Comparison of ENCODE assay signal across 8 cellular contexts in the genomic region with DNA sequence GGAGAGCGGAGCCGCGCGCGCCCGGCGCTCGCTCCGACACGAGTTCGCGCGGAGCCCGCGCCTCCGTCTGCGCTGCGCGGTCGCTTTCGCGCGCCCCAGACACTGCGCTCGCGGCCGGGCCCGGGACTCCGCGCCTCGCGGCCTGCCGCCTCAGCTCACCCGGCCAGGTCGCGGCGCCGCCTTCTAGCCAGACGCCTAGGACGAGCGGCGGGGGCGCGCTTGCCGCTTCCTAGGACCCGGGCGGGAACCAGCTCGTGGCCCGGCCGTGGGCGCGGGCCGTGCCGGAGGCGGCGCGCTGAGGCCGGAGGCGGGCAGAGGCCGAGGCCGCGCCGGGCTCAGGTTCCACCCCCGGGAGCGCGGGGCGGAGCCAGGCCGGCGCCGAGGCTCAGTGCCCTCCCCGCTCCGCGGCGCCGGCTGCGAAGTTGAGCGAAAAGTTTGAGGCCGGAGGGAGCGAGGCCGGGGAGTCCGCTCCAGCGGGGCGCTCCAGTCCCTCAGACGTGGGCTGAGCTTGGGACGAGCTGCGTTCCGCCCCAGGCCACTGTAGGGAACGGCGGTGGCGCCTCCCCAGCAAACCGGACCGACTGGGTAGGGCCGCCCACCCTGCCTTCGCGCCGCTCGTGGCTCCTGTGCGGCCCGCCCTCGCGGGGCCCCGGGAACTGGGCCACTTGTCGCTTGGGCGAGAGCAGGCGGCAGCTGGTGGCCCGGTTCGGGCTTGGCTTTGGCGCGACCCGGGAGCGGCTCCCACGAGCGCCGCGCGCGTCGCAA. TPM values are rescaled to one million over a fixed set of nuclear protein-coding genes. Genes with fewer than 3 reads are reported as not detected.
DNase-seq lines count a peak whose midpoint lies in the region; ATAC-seq, FAIRE-seq and TF ChIP-seq lines count a peak whose summit lies in the region.

A gene with protein sequence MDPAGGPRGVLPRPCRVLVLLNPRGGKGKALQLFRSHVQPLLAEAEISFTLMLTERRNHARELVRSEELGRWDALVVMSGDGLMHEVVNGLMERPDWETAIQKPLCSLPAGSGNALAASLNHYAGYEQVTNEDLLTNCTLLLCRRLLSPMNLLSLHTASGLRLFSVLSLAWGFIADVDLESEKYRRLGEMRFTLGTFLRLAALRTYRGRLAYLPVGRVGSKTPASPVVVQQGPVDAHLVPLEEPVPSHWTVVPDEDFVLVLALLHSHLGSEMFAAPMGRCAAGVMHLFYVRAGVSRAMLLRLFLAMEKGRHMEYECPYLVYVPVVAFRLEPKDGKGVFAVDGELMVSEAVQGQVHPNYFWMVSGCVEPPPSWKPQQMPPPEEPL (plus strand): TSS at position 388 of the 765 bp plus-strand sequence. CDS start 1,036 bp downstream, outside the sequence.

- H3K18ac ChIP-seq in H1 (ENCODE audit: extremely low read depth, low read length) = peak within 1 kb of the TSS; percentile 32

- no peak within 1 kb of the TSS for H2BK15ac ChIP-seq in H1 (ENCODE audit: low read length)

- no peak for TF ChIP-seq EP300 in H1 (IDR thresholded peaks at IDR 0.05; ENCODE audit: borderline replicate concordance in 1 of 2, low read depth in 2 of 2, low read length in 2 of 2)

- intact Hi-C loops in activated CD8-positive, alpha-beta T cell treated with anti-CD3 and anti-CD28 coated beads for 36 hours (cut with micrococcal nuclease) = no loop called here

- H3K4me3 ChIP-seq in GM12864 (ENCODE audit: low read depth, low read length) = peak within 1 kb of the TSS; percentile 72
- H3K4me3 ChIP-seq in H1 (ENCODE audit: extremely low read depth in 1 of 4, insufficient read depth in 2 of 4, low read depth in 3 of 4, low read length in 4 of 4) = peak within 1 kb of the TSS; percentile 39 to 80 (median 60)

- no peak within 1 kb of the TSS for H4K5ac ChIP-seq in H1 (ENCODE audit: insufficient read length, low read depth, low read length)

- no peak within 1 kb of the TSS for H3K14ac ChIP-seq in H1 (ENCODE audit: insufficient read length)

- POLR2A ChIA-PET in HEK293T (lab: Yijun Ruan, JAX) = interaction anchor here (0.6 to 7.5 kb wide), 7 partner anchors 9 to 352 kb away, joined by 3 to 58 read pairs (median 3); a partner anchor contains a TSS
- POLR2A ChIA-PET in activated CD8-positive, alpha-beta T cell treated with anti-CD3 and anti-CD28 coated beads for 36 hours (lab: Charles Lee) = interaction anchor here (0.6 to 5.1 kb wide), 15 partner anchors 14 to 502 kb away, joined by 3 to 42 read pairs (median 3); a partner anchor contains a TSS
- POLR2A ChIA-PET in H1 (lab: Charles Lee; ENCODE audit: partially characterized antibody) = interaction anchor here (0.7 to 2.8 kb wide), 5 partner anchors 19 to 158 kb away, joined by 3 to 13 read pairs (median 4); a partner anchor contains a TSS

- H3K9me3 Mint-ChIP-seq in activated CD8-positive, alpha-beta T cell treated with anti-CD3 and anti-CD28 coated beads for 36 hours = no peaks in the 10 kb centered on the region

- CTCF ChIA-PET in HEK293T (lab: Yijun Ruan, JAX) (interaction anchor here (0.7 to 4.0 kb wide), 16 partner anchors 8 to 128 kb away, joined by 3 to 26 read pairs (median 3); no protein-coding TSS in a partner anchor), H1 (lab: Charles Lee; ENCODE audit: partially characterized antibody) (interaction anchor here (0.6 to 28.1 kb wide), 21 partner anchors 8 to 443 kb away, joined by 3 to 635 read pairs (median 6); a partner anchor contains a TSS)
- CTCF ChIA-PET in activated CD8-positive, alpha-beta T cell treated with anti-CD3 and anti-CD28 coated beads for 36 hours (lab: Charles Lee) = interaction anchor here (0.8 to 10.8 kb wide), 28 partner anchors 9 to 451 kb away, joined by 3 to 135 read pairs (median 4); a partner anchor contains a TSS

- ATAC-seq in activated CD8-positive, alpha-beta T cell treated with anti-CD3 and anti-CD28 coated beads for 36 hours = peak; percentile 72

- no peak within 1 kb of the TSS for H2BK20ac ChIP-seq in H1 (ENCODE audit: low read length)

- FAIRE-seq in H1 (lab: Jason Lieb, UNC) = no peak

- H3K23me2 ChIP-seq in H1 (ENCODE audit: low read depth, low read length) = peaks cover 23% of the 10 kb centered on the region

- peaks cover 5 to 46% (median 22%) of the 10 kb centered on the region in 4 experiments for H3K4me1 ChIP-seq in H1 (replicated peaks in 1 of 4; ENCODE audit: control insufficient read depth in 3 of 4, insufficient read depth in 4 of 4, low read length in 3 of 4)

- H3K36me3 ChIP-seq in H1 (ENCODE audit: control insufficient read depth in 2 of 4, insufficient read depth in 4 of 4, low read length in 3 of 4) = 0 out of 8 replicates have a peak, but pooled peaks cover 0 to 2% (median 0%) of the 10 kb centered on the region in 4 experiments

- H3K36me3 Mint-ChIP-seq in activated CD8-positive, alpha-beta T cell treated with anti-CD3 and anti-CD28 coated beads for 36 hours (ENCODE audit: low read depth) = peaks cover 7% of the 10 kb centered on the region

- H2BK12ac ChIP-seq in H1 (ENCODE audit: low read depth, low read length) = peak within 1 kb of the TSS; percentile 39; the same call in 1 of the 2 replicates

- H3K56ac ChIP-seq in H1 (replicated peaks; ENCODE audit: insufficient read length, low read depth, low read length) = no peak within 1 kb of the TSS

- peak within 1 kb of the TSS; percentile 77 for H3K4me3 Mint-ChIP-seq in activated CD8-positive, alpha-beta T cell treated with anti-CD3 and anti-CD28 coated beads for 36 hours

- no peak within 1 kb of the TSS for H3K27ac ChIP-seq in H1 (ENCODE audit: low read depth, low read length)

- no peak for TF ChIP-seq RAD21 in H1 (IDR thresholded peaks at IDR 0.05 in 1 of 2, conservative IDR thresholded peaks at IDR 0.05 in 1 of 2; ENCODE audit: low read depth in 2 of 2, low read length in 2 of 2)

- no peaks in the 10 kb centered on the region for H3K9me3 ChIP-seq in H1 (ENCODE audit: insufficient read depth in 2 of 2, low read depth in 1 of 2, low read length in 1 of 2)

- TF ChIP-seq CTCF in GM12864 (IDR thresholded peaks at IDR 0.05; ENCODE audit: low read depth, low read length, missing control alignments) (no peak), H1 (IDR thresholded peaks at IDR 0.05; ENCODE audit: control extremely low read depth in 1 of 3, insufficient read depth in 1 of 3, low read depth in 1 of 3, low read length in 3 of 3) (no peak)
- TF ChIP-seq CTCF in activated CD8-positive, alpha-beta T cell treated with anti-CD3 and anti-CD28 coated beads for 36 hours (IDR thresholded peaks at IDR 0.05) = peak; percentile 15

- no peak within 1 kb of the TSS; the same call in 1 of the 2 replicates for H2AFZ ChIP-seq in H1 (ENCODE audit: low read length)

- no peak within 1 kb of the TSS for H3K23ac ChIP-seq in H1 (ENCODE audit: insufficient read length)

- peaks cover 18 to 47% (median 33%) of the 10 kb centered on the region in 4 experiments; a peak in 6 of 7 replicates for H3K27me3 ChIP-seq in H1 (replicated peaks in 1 of 4; ENCODE audit: control insufficient read depth in 3 of 4, extremely low read depth in 1 of 4, insufficient read depth in 3 of 4, low read length in 3 of 4)

- no peak within 1 kb of the TSS for H2BK120ac ChIP-seq in H1 (replicated peaks; ENCODE audit: low read depth, low read length)

- peaks cover 3% of the 10 kb centered on the region for H3K4me1 Mint-ChIP-seq in activated CD8-positive, alpha-beta T cell treated with anti-CD3 and anti-CD28 coated beads for 36 hours (ENCODE audit: low read depth)

- peak within 1 kb of the TSS; percentile 57 for H4K8ac ChIP-seq in H1 (ENCODE audit: extremely low read depth, insufficient read depth, low read length)

- DNase-seq in GM12864 (ENCODE audit: low read depth) (no peak), HEK293T (ENCODE audit: extremely low spot score) (peak; percentile 86), NCI-H2171 (lab: John Stamatoyannopoulos, UW) (peak; percentile 36), H1 (ENCODE audit: low read depth in 1 of 2, low spot score in 2 of 2) (peak in 1 of 2 experiments; percentile 83), mesenteric fat pad (ENCODE audit: low spot score) (no peak), cortex of kidney (lab: John Stamatoyannopoulos, UW) (no peak)
- DNase-seq in activated CD8-positive, alpha-beta T cell treated with anti-CD3 and anti-CD28 coated beads for 36 hours = peak; percentile 77
- peak; percentile 62 for DNase-seq in stimulated activated CD8-positive, alpha-beta memory T cell treated with anti-CD3 and anti-CD28 coated beads, Interleukin-4, amount 100 ng/mL, for 24 hours (ENCODE audit: low read depth)

- H3K4ac ChIP-seq in H1 (replicated peaks; ENCODE audit: insufficient read length, low read depth, low read length) = peak within 1 kb of the TSS; percentile 5

- H3K79me1 ChIP-seq in H1 (ENCODE audit: low read depth, low read length) = no peaks in the 10 kb centered on the region

- H4K20me1 ChIP-seq in H1 (replicated peaks in 1 of 2; ENCODE audit: control insufficient read depth in 1 of 2, insufficient read depth in 2 of 2, low read length in 2 of 2) = peaks cover 0 to 2% of the 10 kb centered on the region in 2 experiments

- peak within 1 kb of the TSS; percentile 92 to 95 for H3K4me2 ChIP-seq in H1 (ENCODE audit: insufficient read depth in 1 of 2, low read depth in 2 of 2, low read length in 2 of 2)

- H3K9ac ChIP-seq in H1 (replicated peaks in 1 of 4; ENCODE audit: extremely low read depth in 1 of 4, low read depth in 3 of 4, low read length in 3 of 4) = no peak within 1 kb of the TSS

- 3% methylated on average over 96 of the region's 118 CpGs; no CpG with 5 or more reads in 1 of the 2 experiments for WGBS in H1 (ENCODE audit: extremely low coverage in 1 of 2, insufficient coverage in 1 of 2, insufficient read length in 1 of 2, insufficient replicate concordance in 2 of 2, low coverage in 1 of 2, low lambda C conversion rate in 2 of 2, missing lambda C conversion rate in 1 of 2), 2 experiments

- no peak within 1 kb of the TSS for H4K91ac ChIP-seq in H1 (replicated peaks; ENCODE audit: insufficient read length, low read length)

- peak within 1 kb of the TSS; percentile 93 for H3K27ac Mint-ChIP-seq in activated CD8-positive, alpha-beta T cell treated with anti-CD3 and anti-CD28 coated beads for 36 hours

- no peaks in the 10 kb centered on the region for H3K79me2 ChIP-seq in H1 (ENCODE audit: control insufficient read depth in 1 of 2, insufficient read depth in 2 of 2, low read length in 2 of 2)

- H3K27me3 Mint-ChIP-seq in activated CD8-positive, alpha-beta T cell treated with anti-CD3 and anti-CD28 coated beads for 36 hours = no peaks in the 10 kb centered on the region

- TF ChIP-seq POLR2A in H1 (IDR thresholded peaks at IDR 0.05; ENCODE audit: control extremely low read depth in 1 of 2, low read depth in 2 of 2, low read length in 2 of 2) = no peak

- H2BK5ac ChIP-seq in H1 (ENCODE audit: low read depth, low read length) = no peak within 1 kb of the TSS

- no peak within 1 kb of the TSS for H2AK5ac ChIP-seq in H1 (ENCODE audit: low read depth, low read length)

RNA-seq across cellular contexts. Expression of the gene that starts here (rescaled TPM):
- total RNA-seq in activated CD8-positive, alpha-beta T cell treated with anti-CD3 and anti-CD28 coated beads for 36 hours = 10 to 100 TPM; 15.7 to 17.7 TPM
- 2.4 and 2.6 TPM in 2 replicates for total RNA-seq in H1 (2021; fragmentation: NEBNext Ultra II Directional; extraction: Animal tissue kit (Norgen Biotek cat#: 25700))
- 2.4 and 4.6 TPM in 2 replicates for polyA plus RNA-seq in H1 (2011; rRNA removed)
- 4.0 TPM for polyA plus RNA-seq in H1 (2011; cell fraction: cytosol; rRNA removed)
- polyA plus RNA-seq in H1 (2011; cell fraction: nucleus; rRNA removed) = 6.2 TPM
- 1.3 to 3.1 TPM (median 2.1 TPM) in 4 replicates for polyA plus RNA-seq in H1 (2012, experiment 1 of 2)
- 2.6 TPM for polyA plus RNA-seq in H1 (2012, experiment 2 of 2)
- polyA plus RNA-seq in H1 (2013, experiment 1 of 2) = 1.1 TPM
- polyA plus RNA-seq in H1 (2013, experiment 2 of 2) = 1.2 TPM
- polyA minus RNA-seq in H1 (2011; rRNA and poly(A)+ RNA removed) = 0.60 and 0.66 TPM in 2 replicates
- polyA minus RNA-seq in H1 (2011; cell fraction: cytosol; rRNA and poly(A)+ RNA removed) = not detected
- polyA minus RNA-seq in H1 (2011; cell fraction: nucleus; rRNA and poly(A)+ RNA removed) = 0.50 TPM
- total RNA-seq in mesenteric fat pad = 26.5 TPM

Comparison
In these comparisons a context has a peak if more than half of its experiments do, and no peak if none do; other contexts are left out.
1. DNase-seq: peak in HEK293T (single experiment), NCI-H2171 (single experiment), activated CD8-positive, alpha-beta T cell treated with anti-CD3 and anti-CD28 coated beads for 36 hours (single experiment) and stimulated activated CD8-positive, alpha-beta memory T cell treated with anti-CD3 and anti-CD28 coated beads, Interleukin-4, amount 100 ng/mL, for 24 hours (single experiment); none in GM12864 (single experiment), mesenteric fat pad (single experiment) and cortex of kidney (single experiment).